In genomic region chr11:19970944-19971343, GRCh38 we compare ENCODE assay signal across 20 cellular contexts.
DNase-seq lines count a peak whose midpoint lies in the region; ATAC-seq, FAIRE-seq and TF ChIP-seq lines count a peak whose summit lies in the region.
"Had no signal": no experiment of that assay in that cellular context is flagged by ENCODE, and none has a peak within 500 bp of the region (broad histone marks: within the 10 kb centered on the region; RNA-seq: fewer than 3 reads in every experiment).

No MANE protein-coding gene starts in this region.

- CTCF ChIA-PET in GM12878 (lab: Yijun Ruan, JAX) = interaction anchor here (2.7 kb wide), 1 partner anchor 157 kb away, joined by 9 read pairs; no protein-coding TSS in a partner anchor

- intact Hi-C loops in GM12878 (cut with micrococcal nuclease; ENCODE audit: unreplicated experiment) = no loop called here

- ATAC-seq in GM12878 (peak; percentile 25), GM18868 (IDR thresholded peaks at IDR 0.05; ENCODE audit: unreplicated experiment) (no peak)
- ATAC-seq: HCT116 had no signal

- FAIRE-seq in GM12878 (lab: Jason Lieb, UNC) = no peak

- H3K4me1 ChIP-seq in KMS-11 (ENCODE audit: low read depth, poor library complexity, severe bottlenecking) (peaks cover 33% of the 10 kb centered on the region), GM12878 (ENCODE audit: control insufficient read depth, insufficient read depth, low read length) (peaks cover 11% of the 10 kb centered on the region)

- WGBS in GM12878 (ENCODE audit: insufficient coverage, insufficient replicate concordance, low lambda C conversion rate, missing lambda C conversion rate) = 38% methylated on average over 4 of the region's 4 CpGs

- POLR2A ChIA-PET in GM12878 (lab: Charles Lee) = no interaction called here

- no peak for TF ChIP-seq RAD21 in GM12878 (IDR thresholded peaks at IDR 0.05; ENCODE audit: insufficient read depth, low read depth, low read length)

- H3K4me2 ChIP-seq in KMS-11 = peak overlapping the region; percentile 26
- H3K4me2 ChIP-seq in GM12878 (ENCODE audit: control insufficient read depth, insufficient read depth) = no peak overlapping the region

- TF ChIP-seq EP300 in GM12878 (IDR thresholded peaks at IDR 0.05; ENCODE audit: borderline replicate concordance in 1 of 2, control insufficient read depth in 1 of 2, low read depth in 2 of 2, low read length in 2 of 2) = no peak

- no peaks in the 10 kb centered on the region for H3K9me3 Mint-ChIP-seq in activated T-cell treated with anti-CD3 and anti-CD28 coated beads, Interleukin-2, amount 50 U/mL, for 24 hours
- H3K9me3 Mint-ChIP-seq: CD4-positive, alpha-beta memory T cell had no signal

- H3K4me3 Mint-ChIP-seq in activated T-cell treated with anti-CD3 and anti-CD28 coated beads, Interleukin-2, amount 50 U/mL, for 24 hours = no peak overlapping the region

- H3K79me2 ChIP-seq in KMS-11 (ENCODE audit: insufficient read depth, low read depth) (no peaks in the 10 kb centered on the region), GM12878 (ENCODE audit: control insufficient read depth, insufficient read depth, low read length) (no peaks in the 10 kb centered on the region)

- SMC1A ChIA-PET in GM12878 (lab: Charles Lee; ENCODE audit: uncharacterized antibody, unreplicated experiment) = interaction anchor here (1.5 to 2.2 kb wide), 2 partner anchors 11 to 19 kb away, joined by 6 to 8 read pairs; no protein-coding TSS in a partner anchor

- H3K36me3 ChIP-seq in KMS-11 (ENCODE audit: insufficient read depth) = no peaks in the 10 kb centered on the region
- H3K36me3 ChIP-seq in GM12878 (ENCODE audit: control insufficient read depth in 2 of 2, insufficient read depth in 2 of 2, low read length in 1 of 2) = no peaks in the 10 kb centered on the region
- H3K36me3 ChIP-seq: vagina had no signal

- H3K27ac Mint-ChIP-seq in activated T-cell treated with anti-CD3 and anti-CD28 coated beads, Interleukin-2, amount 50 U/mL, for 24 hours = peak overlapping the region; percentile 11
- H3K27ac Mint-ChIP-seq: CD4-positive, alpha-beta memory T cell had no signal

- no peaks in the 10 kb centered on the region for H3K9me3 ChIP-seq in GM12878 (replicated peaks; ENCODE audit: control insufficient read depth, insufficient read depth, low read length)
- H3K9me3 ChIP-seq: vagina had no signal

- H4K20me1 ChIP-seq in KMS-11 (ENCODE audit: insufficient read depth) = no peaks in the 10 kb centered on the region; the same call in 1 of the 2 replicates
- no peaks in the 10 kb centered on the region for H4K20me1 ChIP-seq in GM12878 (ENCODE audit: control insufficient read depth, insufficient read depth)

- peaks cover 56% of the 10 kb centered on the region for H3K27me3 Mint-ChIP-seq in activated T-cell treated with anti-CD3 and anti-CD28 coated beads, Interleukin-2, amount 50 U/mL, for 24 hours

- H3K27ac ChIP-seq in KMS-11 = no peak overlapping the region
- no peak overlapping the region for H3K27ac ChIP-seq in GM12878 (ENCODE audit: control insufficient read depth, insufficient read depth)
- H3K27ac ChIP-seq: vagina had no signal

- RAD21 ChIA-PET in GM12878 (lab: Charles Lee; ENCODE audit: unreplicated experiment) = no interaction called here

- no peaks in the 10 kb centered on the region for H3K36me3 Mint-ChIP-seq in activated T-cell treated with anti-CD3 and anti-CD28 coated beads, Interleukin-2, amount 50 U/mL, for 24 hours (ENCODE audit: low read depth)
- H3K36me3 Mint-ChIP-seq: CD4-positive, alpha-beta memory T cell had no signal

- DNase-seq in activated T-cell treated with anti-CD3 and anti-CD28 coated beads, Interleukin-2, amount 50 U/mL, for 24 hours = peak; percentile 36
- DNase-seq in activated T-cell treated with anti-CD3 and anti-CD28 coated beads for 4 hours = no peak
- DNase-seq in GM12878 (ENCODE audit: low read depth, low spot score) = no peak
- DNase-seq in stimulated activated CD8-positive, alpha-beta memory T cell treated with anti-CD3 and anti-CD28 coated beads, Interleukin-4, amount 100 ng/mL, for 48 hours = peak; percentile 52
- no peak for DNase-seq in globus pallidus (ENCODE audit: low spot score)
- DNase-seq in HT-29 (ENCODE audit: low spot score) = no peak
- DNase-seq: caudate nucleus; CD4-positive, alpha-beta memory T cell; effector CD8-positive, alpha-beta T cell; head of caudate nucleus; NCI-H1417; NCI-H2171 treated with DMSO at 0.1 percent for 48 hours; NCI-H82; posterior cingulate gyrus; substantia nigra had no signal

- no peak overlapping the region for H2AFZ ChIP-seq in KMS-11 (ENCODE audit: low read depth)
- no peak overlapping the region for H2AFZ ChIP-seq in GM12878 (ENCODE audit: control insufficient read depth, low read depth, low read length)

- no peak overlapping the region for H3K9ac ChIP-seq in KMS-11
- H3K9ac ChIP-seq in GM12878 (ENCODE audit: control insufficient read depth, insufficient read depth, low read length) = no peak overlapping the region

- H3K4me1 Mint-ChIP-seq in activated T-cell treated with anti-CD3 and anti-CD28 coated beads, Interleukin-2, amount 50 U/mL, for 24 hours (ENCODE audit: low read depth) = peaks cover 25% of the 10 kb centered on the region

- H3K27me3 ChIP-seq in KMS-11 (ENCODE audit: insufficient read depth, low read depth) (no peaks in the 10 kb centered on the region), GM12878 (replicated peaks in 1 of 2; ENCODE audit: control insufficient read depth in 2 of 2, insufficient read depth in 2 of 2, low read length in 1 of 2) (no peaks in the 10 kb centered on the region)
- H3K27me3 ChIP-seq: vagina had no signal

- no peak for TF ChIP-seq POLR2A in GM12878 (IDR thresholded peaks at IDR 0.05; ENCODE audit: low read depth, low read length)

- no peak for TF ChIP-seq CTCF in KMS-11 (conservative IDR thresholded peaks at IDR 0.05; ENCODE audit: low read depth, low read length)
- TF ChIP-seq CTCF in GM12878 (IDR thresholded peaks at IDR 0.05 in 2 of 3, conservative IDR thresholded peaks at IDR 0.05 in 1 of 3; ENCODE audit: control insufficient read depth in 2 of 3, extremely low read depth in 1 of 3, insufficient read depth in 1 of 3, low read depth in 3 of 3, low read length in 3 of 3) = no peak

- no TSS peak for BruUV-seq in GM12878 (replicated peaks; lab: Mats Ljungman, UMichigan)

- H3K4me3 ChIP-seq in KMS-11 (IDR thresholded peaks at IDR 0.05; ENCODE audit: insufficient read depth, low read depth, low read length) (no peak overlapping the region), GM12878 (no peak overlapping the region)
- H3K4me3 ChIP-seq: lung, vagina had no signal

- in situ Hi-C loops in GM12878 (cut with MboI) = no loop called here

TF ChIP-seq in GM12878, 131 proteins besides CTCF, POLR2A, EP300 and RAD21:
- no peak for TF ChIP-seq IRF3 (IDR thresholded peaks at IDR 0.05)
- no peak for TF ChIP-seq ZNF217 (IDR thresholded peaks at IDR 0.05)
- TF ChIP-seq BHLHE40 (IDR thresholded peaks at IDR 0.05; ENCODE audit: borderline replicate concordance in 1 of 2, low read depth in 2 of 2, low read length in 1 of 2) = 0 out of 4 replicates have a peak, but pooled peaks of 1 of the 2 experiments have one; percentile 33

Comparison
In these comparisons a context has a peak if more than half of its experiments do, and no peak if none do; other contexts are left out.
1. DNase-seq: peak in activated T-cell treated with anti-CD3 and anti-CD28 coated beads, Interleukin-2, amount 50 U/mL, for 24 hours (single experiment) and stimulated activated CD8-positive, alpha-beta memory T cell treated with anti-CD3 and anti-CD28 coated beads, Interleukin-4, amount 100 ng/mL, for 48 hours (single experiment); none in activated T-cell treated with anti-CD3 and anti-CD28 coated beads for 4 hours (single experiment), GM12878 (single experiment), globus pallidus (single experiment) and HT-29 (single experiment).